In the genomic region with DNA sequence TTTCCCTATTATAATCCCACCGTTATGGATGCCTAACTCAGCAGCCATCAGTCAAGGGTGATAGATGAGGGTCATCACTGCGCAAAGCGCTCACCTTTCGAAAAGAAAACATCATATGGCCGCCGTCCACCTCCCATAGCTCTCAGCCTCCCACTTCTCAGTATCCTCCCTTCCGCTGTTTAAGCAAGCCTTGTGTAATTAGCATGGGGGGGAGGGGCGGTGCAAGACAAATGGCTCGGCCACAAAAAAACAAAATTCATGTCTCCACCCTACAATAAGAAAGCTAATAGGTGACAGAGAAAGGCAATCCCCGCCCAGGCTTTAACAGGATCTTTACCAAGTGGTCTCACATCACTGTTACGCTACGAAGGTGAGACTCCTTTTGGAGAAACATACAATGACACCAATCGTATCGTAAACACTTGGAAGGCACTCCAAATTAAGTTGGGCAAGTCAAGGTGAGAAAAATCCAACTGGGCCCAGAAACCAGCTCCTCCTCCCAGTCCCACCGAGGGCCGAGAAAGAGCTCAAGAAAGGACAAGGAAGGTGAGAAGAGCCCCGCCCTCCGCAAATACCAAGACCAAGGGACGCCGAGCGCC, we compare ENCODE assay signal across 8 cellular contexts. TPM values are rescaled to one million over a fixed set of nuclear protein-coding genes. Genes with fewer than 3 reads are reported as not detected.
DNase-seq lines count a peak whose midpoint lies in the region; ATAC-seq and TF ChIP-seq lines count a peak whose summit lies in the region.

No MANE protein-coding gene starts in this region.

- H3K4me1 ChIP-seq in muscle layer of colon (ENCODE audit: insufficient read depth, low read length), result peaks cover 36% of the 10 kb centered on the region
- H3K4me1 ChIP-seq in testis, result peaks cover 27% of the 10 kb centered on the region

- ATAC-seq in GM19438 (IDR thresholded peaks at IDR 0.05; ENCODE audit: low read depth, unreplicated experiment) (peak; percentile 21), GM18870 (IDR thresholded peaks at IDR 0.05; ENCODE audit: unreplicated experiment) (no peak)

- H3K9ac ChIP-seq in muscle layer of colon (ENCODE audit: low read length), result peak overlapping the region; percentile 95

- TF ChIP-seq CTCF in AG04450 (IDR thresholded peaks at IDR 0.05; ENCODE audit: low read depth, low read length) (no peak), epithelial cell of esophagus (IDR thresholded peaks at IDR 0.05; ENCODE audit: insufficient read depth, low read depth, low read length, missing control alignments) (no peak), testis (IDR thresholded peaks at IDR 0.05) (no peak)

- H3K27ac ChIP-seq in AG04450 (ENCODE audit: low read depth, low read length) (peak overlapping the region; percentile 95), muscle layer of colon (ENCODE audit: low read depth, low read length) (peak overlapping the region; percentile 83), testis (peak overlapping the region; percentile 94 to 97)

- H3K4me3 ChIP-seq in AG04450 (ENCODE audit: low read depth, low read length), result peak overlapping the region; percentile 92
- H3K4me3 ChIP-seq in epithelial cell of esophagus (ENCODE audit: low read length), result peak overlapping the region; percentile 91
- H3K4me3 ChIP-seq in muscle layer of colon (ENCODE audit: low read depth in 1 of 2, low read length in 2 of 2), result peak overlapping the region; percentile 36 to 98
- peak overlapping the region; percentile 77 to 83 for H3K4me3 ChIP-seq in testis

- H3K36me3 ChIP-seq in muscle layer of colon (ENCODE audit: insufficient read depth, low read length) (peaks cover 37% of the 10 kb centered on the region), testis (ENCODE audit: low read depth, missing control alignments) (no peaks in the 10 kb centered on the region)

- CTCF ChIA-PET in AG04450 (lab: Charles Lee), result interaction anchor here (0.6 to 14.1 kb wide), 5 partner anchors 39 to 120 kb away, joined by 4 to 388 read pairs (median 6); a partner anchor contains a TSS

- H3K9me3 ChIP-seq in AG04450 (ENCODE audit: control insufficient read depth, insufficient read depth, low read length) (no peaks in the 10 kb centered on the region), muscle layer of colon (ENCODE audit: low read length) (no peaks in the 10 kb centered on the region), testis (no peaks in the 10 kb centered on the region)

- POLR2A ChIA-PET in AG04450 (lab: Yijun Ruan, JAX), result interaction anchor here (0.5 to 2.2 kb wide), 9 partner anchors 9 to 79 kb away, joined by 3 to 24 read pairs (median 4); a partner anchor contains a TSS

- H3K27me3 ChIP-seq in AG04450 (ENCODE audit: control insufficient read depth, insufficient read depth, low read length) (no peaks in the 10 kb centered on the region), muscle layer of colon (ENCODE audit: control insufficient read depth in 1 of 2, insufficient read depth in 2 of 2, low read length in 2 of 2) (no peaks in the 10 kb centered on the region), testis (no peaks in the 10 kb centered on the region)

- 0 to 1% methylated on average over 21 of the region's 21 CpGs for WGBS in testis, 2 donors

- no peak for TF ChIP-seq POLR2A in testis (IDR thresholded peaks at IDR 0.05)

- DNase-seq in AG04450 (ENCODE audit: low read depth, low spot score) (no peak), NCI-H2227 treated with DMSO at 0.1 percent for 48 hours (lab: John Stamatoyannopoulos, UW) (peak; percentile 65), epithelial cell of esophagus (ENCODE audit: low read depth) (peak; percentile 70), testis (peak; percentile 62)
- peak; percentile 77 for DNase-seq in activated CD8-positive, alpha-beta memory T cell treated with anti-CD3 and anti-CD28 coated beads for 24 hours

- intact Hi-C loops in testis (cut with DNase I; ENCODE audit: low total_unique reads), result loop anchor here (10.0 kb wide), 1 partner anchor 54 kb away; a partner anchor contains a TSS

RNA-seq across cellular contexts. Expression of a gene that starts 0.6 kb away (rescaled TPM):
- polyA plus RNA-seq in AG04450 (2011; rRNA removed) (434 and 480 TPM in 2 replicates), testis (ENCODE audit: insufficient read depth, low read depth, low replicate concordance) (250 TPM)
- polyA minus RNA-seq in AG04450 (2011; rRNA and poly(A)+ RNA removed), result 965 and 1,105 TPM in 2 replicates
- 100 to 1,000 TPM; 312 to 360 TPM for total RNA-seq in testis

RNA-seq across cellular contexts. Expression of a gene that starts 5.2 kb away (rescaled TPM):
- polyA plus RNA-seq in AG04450 (2011; rRNA removed), result 12.5 and 14.6 TPM in 2 replicates
- polyA minus RNA-seq in AG04450 (2011; rRNA and poly(A)+ RNA removed), result 2.8 and 5.7 TPM in 2 replicates
- total RNA-seq in testis, result 1 to 10 TPM; 3.3 to 6.9 TPM
- 4.7 TPM for polyA plus RNA-seq in testis (ENCODE audit: insufficient read depth, low read depth, low replicate concordance)

RNA-seq across cellular contexts. Expression of a gene that starts 6.2 kb away (rescaled TPM):
- polyA plus RNA-seq in AG04450 (2011; rRNA removed) (5.1 and 5.4 TPM in 2 replicates), testis (ENCODE audit: insufficient read depth, low read depth, low replicate concordance) (25.9 TPM)
- 3.8 and 4.2 TPM in 2 replicates for polyA minus RNA-seq in AG04450 (2011; rRNA and poly(A)+ RNA removed)
- 10 to 100 TPM; 51.2 to 55.3 TPM for total RNA-seq in testis

RNA-seq across cellular contexts. Expression of a gene that starts 12.4 kb away (rescaled TPM):
- polyA plus RNA-seq in AG04450 (2011; rRNA removed), result not detected in 2 replicates
- not detected in 2 replicates for polyA minus RNA-seq in AG04450 (2011; rRNA and poly(A)+ RNA removed)
- not detected for total RNA-seq in testis
- not detected for polyA plus RNA-seq in testis (ENCODE audit: insufficient read depth, low read depth, low replicate concordance)

RNA-seq across cellular contexts. Expression of a gene that starts 30.9 kb away (rescaled TPM):
- polyA plus RNA-seq in AG04450 (2011; rRNA removed) (not detected in 2 replicates), testis (ENCODE audit: insufficient read depth, low read depth, low replicate concordance) (2.0 TPM)
- polyA minus RNA-seq in AG04450 (2011; rRNA and poly(A)+ RNA removed), result not detected in 2 replicates
- 1 to 10 TPM; 1.3 to 2.6 TPM for total RNA-seq in testis
